In the genomic region with DNA sequence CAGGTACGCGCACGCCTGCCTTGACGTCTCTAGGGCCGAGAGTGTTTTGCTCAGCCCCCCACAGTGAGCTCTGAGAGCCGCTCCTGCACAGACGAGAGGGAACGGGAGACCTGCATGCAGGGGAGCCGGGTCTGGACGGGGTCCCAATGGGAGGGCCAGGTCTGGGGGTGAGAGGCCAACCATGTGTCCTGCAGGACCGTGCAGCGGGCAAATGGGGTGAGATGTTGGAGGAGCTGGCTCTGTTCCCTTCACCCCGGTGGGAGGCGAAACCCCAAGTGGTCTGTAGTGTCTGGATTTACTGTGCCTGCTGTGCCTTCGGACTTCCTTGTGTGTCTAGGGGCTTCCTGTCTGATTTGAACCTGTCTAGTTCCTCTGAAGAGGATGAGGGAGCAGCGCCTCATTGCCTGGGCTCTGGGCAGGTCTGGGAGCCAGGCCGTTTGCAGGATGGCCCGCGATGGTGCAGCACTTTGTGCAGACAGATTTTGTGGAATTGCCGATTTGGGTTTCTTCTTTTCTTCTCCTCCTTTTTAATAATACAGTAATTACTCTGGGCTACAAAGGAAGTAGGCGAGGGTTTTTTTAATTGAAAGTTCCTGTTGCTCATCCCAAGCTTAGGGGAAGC, we compare ENCODE assay signal across 8 cellular contexts. TPM values are rescaled to one million over a fixed set of nuclear protein-coding genes. Genes with fewer than 3 reads are reported as not detected.
DNase-seq lines count a peak whose midpoint lies in the region; ATAC-seq and TF ChIP-seq lines count a peak whose summit lies in the region.

No MANE protein-coding gene starts in this region.

- H3K27me3 Mint-ChIP-seq in memory B cell, result no peaks in the 10 kb centered on the region

- POLR2A ChIA-PET in AG04450 (lab: Yijun Ruan, JAX), result no interaction called here

- H3K27me3 ChIP-seq in AG04450 (ENCODE audit: control insufficient read depth, insufficient read depth, low read length), result no peaks in the 10 kb centered on the region

- peak overlapping the region; percentile 98 for H3K4me3 Mint-ChIP-seq in memory B cell

- no peaks in the 10 kb centered on the region for H3K9me3 Mint-ChIP-seq in memory B cell

- no peak overlapping the region for H3K27ac ChIP-seq in AG04450 (ENCODE audit: low read depth, low read length)

- H3K4me3 ChIP-seq in AG04450 (ENCODE audit: low read depth, low read length), result peak overlapping the region; percentile 87
- H3K4me3 ChIP-seq in HFF-Myc (replicated peaks; ENCODE audit: low read depth, low read length), result peak overlapping the region; percentile 60

- peaks cover 23% of the 10 kb centered on the region for H3K4me1 Mint-ChIP-seq in memory B cell

- ATAC-seq in memory B cell (ENCODE audit: low read depth) (no peak), HG03342 (IDR thresholded peaks at IDR 0.05; ENCODE audit: unreplicated experiment) (no peak)

- H3K27ac Mint-ChIP-seq in memory B cell, result peak overlapping the region; percentile 99

- no peak for DNase-seq in AG04450 (ENCODE audit: low read depth, low spot score)
- DNase-seq in HFF-Myc (ENCODE audit: extremely low read depth, low read depth), result no peak
- peak; percentile 41 for DNase-seq in astrocyte of the hippocampus (ENCODE audit: low read depth, low spot score)
- peak in 1 of 2 donors; percentile 68 for DNase-seq in memory B cell (ENCODE audit: low spot score in 2 of 2)
- DNase-seq in hepatic stellate cell (ENCODE audit: low spot score), result no peak
- no peak for DNase-seq in COLO668 (lab: John Stamatoyannopoulos, UW; ENCODE audit: unreplicated experiment)
- DNase-seq in activated gamma-delta T cell treated with Interleukin-2 at 50 U/mL for 16 hours, result no peak

- H3K9me3 ChIP-seq in AG04450 (ENCODE audit: control insufficient read depth, insufficient read depth, low read length), result peaks cover 13% of the 10 kb centered on the region; the same call in 1 of the 2 replicates

- CTCF ChIA-PET in AG04450 (lab: Charles Lee), result interaction anchor here (0.6 kb wide), 1 partner anchor 28 kb away, joined by 5 read pairs; no protein-coding TSS in a partner anchor

- no peaks in the 10 kb centered on the region for H3K36me3 Mint-ChIP-seq in memory B cell

- no peak for TF ChIP-seq CTCF in AG04450 (IDR thresholded peaks at IDR 0.05; ENCODE audit: low read depth, low read length)
- TF ChIP-seq CTCF in HFF-Myc (IDR thresholded peaks at IDR 0.05; ENCODE audit: low read depth, low read length, missing control alignments), result no peak

RNA-seq across cellular contexts. Expression of gene CSNK1G2, which starts 2.1 kb away (rescaled TPM):
- 22.9 and 32.0 TPM in 2 replicates for polyA plus RNA-seq in AG04450 (2011; rRNA removed)
- 19.0 and 38.3 TPM in 2 replicates for polyA minus RNA-seq in AG04450 (2011; rRNA and poly(A)+ RNA removed)

RNA-seq across cellular contexts. Expression of gene ADAT3, which starts 37.8 kb away (rescaled TPM):
- polyA plus RNA-seq in AG04450 (2011; rRNA removed), result 0.35 and 0.55 TPM in 2 replicates
- 0.17 and 0.37 TPM in 2 replicates for polyA minus RNA-seq in AG04450 (2011; rRNA and poly(A)+ RNA removed)

RNA-seq across cellular contexts. Expression of gene SCAMP4, which starts 37.8 kb away (rescaled TPM):
- polyA plus RNA-seq in AG04450 (2011; rRNA removed), result 6.7 and 10.7 TPM in 2 replicates
- polyA minus RNA-seq in AG04450 (2011; rRNA and poly(A)+ RNA removed), result 9.7 and 12.6 TPM in 2 replicates

RNA-seq across cellular contexts. Expression of gene ABHD17A, which starts 57.7 kb away (rescaled TPM):
- 30.8 and 54.5 TPM in 2 replicates for polyA plus RNA-seq in AG04450 (2011; rRNA removed)
- 8.1 TPM in 2 replicates for polyA minus RNA-seq in AG04450 (2011; rRNA and poly(A)+ RNA removed)
